ENCODE assay signal across 32 cellular contexts in genomic region chr2:59066787-59067399, GRCh38.
"Had no signal": no experiment of that assay in that cellular context is flagged by ENCODE, and none has a peak within 500 bp of the region (broad histone marks: within the 10 kb centered on the region; RNA-seq: fewer than 3 reads in every experiment).

No MANE protein-coding gene starts in this region.

- H3K27me3 ChIP-seq: brain microvascular endothelial cell, Peyer's patch, SJSA1 had no signal

- H3K27ac Mint-ChIP-seq: activated CD4-positive, alpha-beta T cell treated with anti-CD3 and anti-CD28 coated beads, Interleukin-2, amount 10 ng/mL, durations not matched to agents 24 days and 14 days; activated CD8-positive, alpha-beta T cell treated with anti-CD3 and anti-CD28 coated beads, Interleukin-2, amount 10 ng/mL, durations not matched to agents 7 days and 5 days; activated naive CD8-positive, alpha-beta T cell treated with anti-CD3 and anti-CD28 coated beads for 36 hours; activated T-helper 1 cell treated with anti-CD3 and anti-CD28 coated beads, Interleukin-12 subunit alpha, Interleukin-12 subunit beta, Interleukin-2, Interleukin-4 antibody, amounts not matched to agents 30 ng/mL and 10 ng/mL and 1 ng/mL, durations not matched to agents 14 hours and 24 hours and 36 hours; T-helper 1 cell treated with Interleukin-12 subunit alpha and Interleukin-12 subunit beta and Interleukin-4 antibody, amounts not matched to agents 30 μg/mL and 1 μg/mL, for 36 hours; T-helper 2 cell treated with Interferon-gamma antibody and Interleukin-4, amounts not matched to agents 5 μg/mL and 100 μg/mL, for 36 hours had no signal

- H3K9me3 ChIP-seq: Peyer's patch, SJSA1, SK-N-SH had no signal

- H3K27ac ChIP-seq: brain microvascular endothelial cell, KMS-11, Peyer's patch, SJSA1 had no signal

- H3K27me3 Mint-ChIP-seq: activated CD4-positive, alpha-beta T cell treated with anti-CD3 and anti-CD28 coated beads, Interleukin-2, amount 10 ng/mL, durations not matched to agents 24 days and 14 days; activated naive CD8-positive, alpha-beta T cell treated with anti-CD3 and anti-CD28 coated beads for 36 hours had no signal

- H3K4me3 Mint-ChIP-seq: activated CD4-positive, alpha-beta T cell treated with anti-CD3 and anti-CD28 coated beads, Interleukin-2, amount 10 ng/mL, durations not matched to agents 24 days and 14 days; activated CD8-positive, alpha-beta T cell treated with anti-CD3 and anti-CD28 coated beads, Interleukin-2, amount 10 ng/mL, durations not matched to agents 7 days and 5 days; activated naive CD8-positive, alpha-beta T cell treated with anti-CD3 and anti-CD28 coated beads for 36 hours; activated T-cell treated with anti-CD3 and anti-CD28 coated beads, Interleukin-2, amount 50 U/mL, for 4 hours; activated T-helper 1 cell treated with anti-CD3 and anti-CD28 coated beads, Interleukin-12 subunit alpha, Interleukin-12 subunit beta, Interleukin-2, Interleukin-4 antibody, amounts not matched to agents 30 ng/mL and 10 ng/mL and 1 ng/mL, durations not matched to agents 14 hours and 24 hours and 36 hours; T-helper 1 cell treated with Interleukin-12 subunit alpha and Interleukin-12 subunit beta and Interleukin-4 antibody, amounts not matched to agents 30 μg/mL and 1 μg/mL, for 36 hours; T-helper 2 cell treated with Interferon-gamma antibody and Interleukin-4, amounts not matched to agents 5 μg/mL and 100 μg/mL, for 36 hours had no signal

- H3K4me3 ChIP-seq: Peyer's patch, SJSA1 had no signal

- ATAC-seq: activated CD8-positive, alpha-beta T cell treated with anti-CD3 and anti-CD28 coated beads, Interleukin-2, amount 10 ng/mL, durations not matched to agents 7 days and 5 days; activated T-cell treated with anti-CD3 and anti-CD28 coated beads, Interleukin-2, amount 50 U/mL, for 4 hours; PC-3 had no signal

- DNase-seq: activated CD4-positive, alpha-beta T cell treated with anti-CD3 and anti-CD28 coated beads, Interleukin-2, amount 10 ng/mL, durations not matched to agents 24 days and 14 days; activated CD4-positive, alpha-beta T cell treated with anti-CD3 and anti-CD28 coated beads, Interleukin-2, amount 50 U/mL, for 4 hours; activated CD8-positive, alpha-beta memory T cell treated with anti-CD3 and anti-CD28 coated beads, Interleukin-2, amount 50 U/mL, for 4 hours; activated CD8-positive, alpha-beta T cell treated with anti-CD3 and anti-CD28 coated beads, Interleukin-2, amount 10 ng/mL, durations not matched to agents 7 days and 5 days; activated naive CD4-positive, alpha-beta T cell; activated naive CD4-positive, alpha-beta T cell treated with anti-CD3 and anti-CD28 coated beads, Interleukin-2, amount 50 U/mL, for 16 hours; activated naive CD8-positive, alpha-beta T cell treated with anti-CD3 and anti-CD28 coated beads for 36 hours; activated T-cell treated with anti-CD3 and anti-CD28 coated beads for 4 hours; activated T-cell treated with anti-CD3 and anti-CD28 coated beads, Interleukin-2, amount 50 U/mL, for 4 hours; amniotic stem cell; brain microvascular endothelial cell; central memory CD4-positive, alpha-beta T cell; MM.1S; MV-4-11; NCI-H1092; NCI-H1436 treated with DMSO at 0.1 percent for 48 hours; NCI-H1694 treated with DMSO at 0.1 percent for 48 hours; NCI-H2029; NCI-H510A; NCI-H526; NCI-H748 treated with DMSO at 0.1 percent for 48 hours; NK-92 treated with Interleukin-12 subunit alpha and Interleukin-12 subunit beta, amount 100 ng/mL, for 24 hours; PC-3; Peyer's patch; RPMI8226; SHP77 treated with DMSO at 0.1 percent for 48 hours; SK-N-SH had no signal

- H3K9me3 Mint-ChIP-seq: activated CD4-positive, alpha-beta T cell treated with anti-CD3 and anti-CD28 coated beads, Interleukin-2, amount 10 ng/mL, durations not matched to agents 24 days and 14 days; activated naive CD8-positive, alpha-beta T cell treated with anti-CD3 and anti-CD28 coated beads for 36 hours; activated T-helper 1 cell treated with anti-CD3 and anti-CD28 coated beads, Interleukin-12 subunit alpha, Interleukin-12 subunit beta, Interleukin-2, Interleukin-4 antibody, amounts not matched to agents 30 ng/mL and 10 ng/mL and 1 ng/mL, durations not matched to agents 14 hours and 24 hours and 36 hours; T-helper 2 cell treated with Interferon-gamma antibody and Interleukin-4, amounts not matched to agents 5 μg/mL and 100 μg/mL, for 36 hours had no signal

- H3K4me1 ChIP-seq: Peyer's patch, SJSA1 had no signal

- H3K36me3 ChIP-seq: brain microvascular endothelial cell, Peyer's patch, SJSA1 had no signal

- H3K4me1 Mint-ChIP-seq: activated CD4-positive, alpha-beta T cell treated with anti-CD3 and anti-CD28 coated beads, Interleukin-2, amount 10 ng/mL, durations not matched to agents 24 days and 14 days; activated naive CD8-positive, alpha-beta T cell treated with anti-CD3 and anti-CD28 coated beads for 36 hours had no signal
